ENCODE assay signal across 22 cellular contexts in genomic region chr17:11514981-11515680, GRCh38.
DNase-seq lines count a peak whose midpoint lies in the region; ATAC-seq, FAIRE-seq and TF ChIP-seq lines count a peak whose summit lies in the region.
"Had no signal": no experiment of that assay in that cellular context is flagged by ENCODE, and none has a peak within 500 bp of the region (broad histone marks: within the 10 kb centered on the region; RNA-seq: fewer than 3 reads in every experiment).

No MANE protein-coding gene starts in this region.

- H3K27ac ChIP-seq in H9 (ENCODE audit: insufficient read length, low read depth, low read length) (no peak overlapping the region), H1 (ENCODE audit: low read depth, low read length) (no peak overlapping the region), pancreas (peak overlapping the region in 1 of 4 donors; percentile 27)
- H3K27ac ChIP-seq: BLaER1 treated with 17β-estradiol and CSF1 and Interleukin-3, amounts not matched to agents 10 nM and 100 nM; C4-2B had no signal

- peaks cover 2 to 8% of the 10 kb centered on the region in 2 experiments; a peak in 3 of 4 replicates for H3K4me1 Mint-ChIP-seq in H9
- H3K4me1 Mint-ChIP-seq in activated naive CD8-positive, alpha-beta T cell treated with anti-CD3 and anti-CD28 coated beads for 36 hours: no peaks in the 10 kb centered on the region
- H3K4me1 Mint-ChIP-seq: B cell had no signal

- ATAC-seq in pancreas: peak; percentile 13 to 45 (median 30)
- ATAC-seq: CD8-positive, alpha-beta T cell had no signal

- no peak overlapping the region for H3K4me3 Mint-ChIP-seq in H9
- H3K4me3 Mint-ChIP-seq in activated naive CD8-positive, alpha-beta T cell treated with anti-CD3 and anti-CD28 coated beads for 36 hours: no peak overlapping the region
- H3K4me3 Mint-ChIP-seq: B cell; CD4-positive, alpha-beta T cell; CD8-positive, alpha-beta T cell had no signal

- H3K4me1 ChIP-seq in H9 (ENCODE audit: insufficient read depth, low read length) (peaks cover 2% of the 10 kb centered on the region; the same call in 1 of the 2 replicates), H1 (replicated peaks in 1 of 4; ENCODE audit: control insufficient read depth in 3 of 4, insufficient read depth in 4 of 4, low read length in 3 of 4) (peaks cover 0 to 2% (median 0%) of the 10 kb centered on the region in 4 experiments; a peak in 1 of 7 replicates), pancreas (peaks cover 4 to 17% (median 7%) of the 10 kb centered on the region in 3 donors)
- H3K4me1 ChIP-seq: Caco-2 had no signal

- H3K9me3 ChIP-seq in H9 (ENCODE audit: control insufficient read depth, low read depth, low read length) (no peaks in the 10 kb centered on the region), H1 (ENCODE audit: insufficient read depth in 2 of 2, low read depth in 1 of 2, low read length in 1 of 2) (no peaks in the 10 kb centered on the region), pancreas (no peaks in the 10 kb centered on the region)
- H3K9me3 ChIP-seq: BLaER1 treated with 17β-estradiol and CSF1 and Interleukin-3, amounts not matched to agents 10 nM and 100 nM; Caco-2 had no signal

- CTCF ChIA-PET in H1 (lab: Charles Lee; ENCODE audit: partially characterized antibody): interaction anchor here (0.6 to 1.7 kb wide), 4 partner anchors 21 to 228 kb away, joined by 3 to 6 read pairs (median 3); no protein-coding TSS in a partner anchor

- no peak overlapping the region for H4K5ac ChIP-seq in H9 (ENCODE audit: insufficient read length, low read depth, low read length)
- H4K5ac ChIP-seq in H1 (ENCODE audit: insufficient read length, low read depth, low read length): no peak overlapping the region

- H4K20me1 ChIP-seq in H9 (ENCODE audit: control insufficient read depth, insufficient read depth, insufficient read length): no peaks in the 10 kb centered on the region
- H4K20me1 ChIP-seq in H1 (replicated peaks in 1 of 2; ENCODE audit: control insufficient read depth in 1 of 2, insufficient read depth in 2 of 2, low read length in 2 of 2): no peaks in the 10 kb centered on the region
- H4K20me1 ChIP-seq: BLaER1 treated with 17β-estradiol and CSF1 and Interleukin-3, amounts not matched to agents 10 nM and 100 nM had no signal

- H3K27me3 ChIP-seq in H9 (ENCODE audit: insufficient read depth, low read length) (no peaks in the 10 kb centered on the region), H1 (replicated peaks in 1 of 4; ENCODE audit: control insufficient read depth in 3 of 4, extremely low read depth in 1 of 4, insufficient read depth in 3 of 4, low read length in 3 of 4) (no peaks in the 10 kb centered on the region), pancreas (no peaks in the 10 kb centered on the region)
- H3K27me3 ChIP-seq: BLaER1 treated with 17β-estradiol and CSF1 and Interleukin-3, amounts not matched to agents 10 nM and 100 nM had no signal

- H3K4me3 ChIP-seq in H1 (ENCODE audit: extremely low read depth in 1 of 4, insufficient read depth in 2 of 4, low read depth in 3 of 4, low read length in 4 of 4) (no peak overlapping the region), pancreas (no peak overlapping the region)
- H3K4me3 ChIP-seq: BLaER1 treated with 17β-estradiol and CSF1 and Interleukin-3, amounts not matched to agents 10 nM and 100 nM had no signal

- POLR2A ChIA-PET in H1 (lab: Charles Lee; ENCODE audit: partially characterized antibody): interaction anchor here (0.6 kb wide), 1 partner anchor 45 kb away, joined by 3 read pairs; no protein-coding TSS in a partner anchor

- H3K9ac ChIP-seq in H9 (ENCODE audit: extremely low read depth, insufficient read length, low read length) (no peak overlapping the region), H1 (replicated peaks in 1 of 4; ENCODE audit: extremely low read depth in 1 of 4, low read depth in 3 of 4, low read length in 3 of 4) (no peak overlapping the region)
- H3K9ac ChIP-seq: BLaER1 treated with 17β-estradiol and CSF1 and Interleukin-3, amounts not matched to agents 10 nM and 100 nM had no signal

- no peaks in the 10 kb centered on the region for H3K23me2 ChIP-seq in H9 (ENCODE audit: insufficient read length, low read depth, low read length, poor library complexity, severe bottlenecking)
- H3K23me2 ChIP-seq in H1 (ENCODE audit: low read depth, low read length): no peaks in the 10 kb centered on the region; the same call in 1 of the 2 replicates

- H3K18ac ChIP-seq in H9 (ENCODE audit: insufficient read length, low read depth, low read length) (peak overlapping the region; percentile 6), H1 (ENCODE audit: extremely low read depth, low read length) (no peak overlapping the region)

- H3K9me3 Mint-ChIP-seq in H9: no peaks in the 10 kb centered on the region; a peak in 1 of 5 replicates
- no peaks in the 10 kb centered on the region for H3K9me3 Mint-ChIP-seq in activated naive CD8-positive, alpha-beta T cell treated with anti-CD3 and anti-CD28 coated beads for 36 hours

- no peak for TF ChIP-seq RAD21 in H1 (IDR thresholded peaks at IDR 0.05 in 1 of 2, conservative IDR thresholded peaks at IDR 0.05 in 1 of 2; ENCODE audit: low read depth in 2 of 2, low read length in 2 of 2)

- no peaks in the 10 kb centered on the region for H3K36me3 Mint-ChIP-seq in H9 (ENCODE audit: insufficient read depth in 1 of 3, low read depth in 3 of 3)
- H3K36me3 Mint-ChIP-seq in activated naive CD8-positive, alpha-beta T cell treated with anti-CD3 and anti-CD28 coated beads for 36 hours: no peaks in the 10 kb centered on the region
- H3K36me3 Mint-ChIP-seq: CD8-positive, alpha-beta T cell had no signal

- H3K23ac ChIP-seq in H9 (ENCODE audit: insufficient read length, low read depth, low read length): no peak overlapping the region
- no peak overlapping the region for H3K23ac ChIP-seq in H1 (ENCODE audit: insufficient read length)

- H2AK5ac ChIP-seq in H9 (ENCODE audit: insufficient read length, low read length) (no peak overlapping the region), H1 (ENCODE audit: low read depth, low read length) (no peak overlapping the region)

- TF ChIP-seq CTCF in H9 (conservative IDR thresholded peaks at IDR 0.05) (no peak), H1 (IDR thresholded peaks at IDR 0.05; ENCODE audit: control extremely low read depth in 1 of 3, insufficient read depth in 1 of 3, low read depth in 1 of 3, low read length in 3 of 3) (no peak), pancreas (IDR thresholded peaks at IDR 0.05) (no peak)

- H3K36me3 ChIP-seq in H1 (ENCODE audit: control insufficient read depth in 2 of 4, insufficient read depth in 4 of 4, low read length in 3 of 4) (no peaks in the 10 kb centered on the region), pancreas (no peaks in the 10 kb centered on the region)
- H3K36me3 ChIP-seq: BLaER1 treated with 17β-estradiol and CSF1 and Interleukin-3, amounts not matched to agents 10 nM and 100 nM had no signal

- no peak overlapping the region for H3K27ac Mint-ChIP-seq in H9
- H3K27ac Mint-ChIP-seq in activated naive CD8-positive, alpha-beta T cell treated with anti-CD3 and anti-CD28 coated beads for 36 hours: no peak overlapping the region
- H3K27ac Mint-ChIP-seq: B cell; CD4-positive, alpha-beta T cell; CD8-positive, alpha-beta T cell had no signal

- H2BK15ac ChIP-seq in H9 (ENCODE audit: low read depth, low read length): no peak overlapping the region
- H2BK15ac ChIP-seq in H1 (ENCODE audit: low read length): no peak overlapping the region

- H3K27me3 Mint-ChIP-seq in H9 (ENCODE audit: low read depth): peaks cover 5% of the 10 kb centered on the region
- no peaks in the 10 kb centered on the region for H3K27me3 Mint-ChIP-seq in activated naive CD8-positive, alpha-beta T cell treated with anti-CD3 and anti-CD28 coated beads for 36 hours
- H3K27me3 Mint-ChIP-seq: B cell; CD4-positive, alpha-beta T cell had no signal

- no peak overlapping the region for H3T11ph ChIP-seq in H9 (ENCODE audit: low read length)

- H2BK20ac ChIP-seq in H9 (ENCODE audit: low read depth, low read length, poor library complexity, severe bottlenecking) (no peak overlapping the region), H1 (ENCODE audit: low read length) (no peak overlapping the region)

- H3K79me1 ChIP-seq in H9 (ENCODE audit: insufficient read depth, low read depth, low read length, poor library complexity, severe bottlenecking): no peaks in the 10 kb centered on the region
- H3K79me1 ChIP-seq in H1 (ENCODE audit: low read depth, low read length): no peaks in the 10 kb centered on the region

- no CpG with 5 or more reads among the region's 4 CpGs for WGBS in H9 (ENCODE audit: extremely low coverage, insufficient read length, low lambda C conversion rate)
- 84% methylated on average over 4 of the region's 4 CpGs; no CpG with 5 or more reads in 1 of the 2 experiments for WGBS in H1 (ENCODE audit: extremely low coverage in 1 of 2, insufficient coverage in 1 of 2, insufficient read length in 1 of 2, insufficient replicate concordance in 2 of 2, low coverage in 1 of 2, low lambda C conversion rate in 2 of 2, missing lambda C conversion rate in 1 of 2), 2 experiments
- 81 to 86% methylated on average over 4 of the region's 4 CpGs for WGBS in pancreas, 2 donors

- FAIRE-seq in H1 (lab: Jason Lieb, UNC): no peak
- FAIRE-seq in pancreas (lab: Jason Lieb, UNC): no peak
- FAIRE-seq: A204.1, D721Med, G401.6, GM12891, GM19239 had no signal

- no peak for TF ChIP-seq POLR2A in H1 (IDR thresholded peaks at IDR 0.05; ENCODE audit: control extremely low read depth in 1 of 2, low read depth in 2 of 2, low read length in 2 of 2)

- H2BK12ac ChIP-seq in H9 (ENCODE audit: insufficient read length, low read depth, low read length) (no peak overlapping the region), H1 (ENCODE audit: low read depth, low read length) (no peak overlapping the region)

- H3K4ac ChIP-seq in H9 (ENCODE audit: low read depth, low read length): no peak overlapping the region
- H3K4ac ChIP-seq in H1 (replicated peaks; ENCODE audit: insufficient read length, low read depth, low read length): no peak overlapping the region

- no peak overlapping the region for H4K91ac ChIP-seq in H9 (ENCODE audit: insufficient read length, low read depth, low read length)
- no peak overlapping the region for H4K91ac ChIP-seq in H1 (replicated peaks; ENCODE audit: insufficient read length, low read length)

- H3K79me2 ChIP-seq in H9 (ENCODE audit: insufficient read depth, low read length): no peaks in the 10 kb centered on the region
- H3K79me2 ChIP-seq in H1 (ENCODE audit: control insufficient read depth in 1 of 2, insufficient read depth in 2 of 2, low read length in 2 of 2): no peaks in the 10 kb centered on the region

- H2AFZ ChIP-seq in H9 (ENCODE audit: low read length): no peak overlapping the region
- H2AFZ ChIP-seq in H1 (ENCODE audit: low read length): 0 out of 2 replicates have a peak overlapping the region, but pooled peaks have one; percentile 15

- no peak overlapping the region for H3K4me2 ChIP-seq in H9 (ENCODE audit: insufficient read depth, insufficient read length, low read length)
- no peak overlapping the region; a peak in 1 of 4 replicates for H3K4me2 ChIP-seq in H1 (ENCODE audit: insufficient read depth in 1 of 2, low read depth in 2 of 2, low read length in 2 of 2)

- H2BK120ac ChIP-seq in H9 (ENCODE audit: low read depth, low read length, poor library complexity, severe bottlenecking) (no peak overlapping the region), H1 (replicated peaks; ENCODE audit: low read depth, low read length) (no peak overlapping the region)

- TF ChIP-seq EP300 in H1 (IDR thresholded peaks at IDR 0.05; ENCODE audit: borderline replicate concordance in 1 of 2, low read depth in 2 of 2, low read length in 2 of 2): no peak

- no peak overlapping the region for H2BK5ac ChIP-seq in H9 (ENCODE audit: insufficient read length, low read length)
- no peak overlapping the region for H2BK5ac ChIP-seq in H1 (ENCODE audit: low read depth, low read length)

- intact Hi-C loops in pancreas (cut with DNase I): loop anchor here in 1 of 3 donors (10.0 kb wide), 1 partner anchor 70 kb away; no protein-coding TSS in a partner anchor

- no peak overlapping the region; the same call in 1 of the 2 replicates for H3K14ac ChIP-seq in H9 (ENCODE audit: insufficient read depth, low read length)
- no peak overlapping the region for H3K14ac ChIP-seq in H1 (ENCODE audit: insufficient read length)

- DNase-seq in H9 (no peak), H1 (ENCODE audit: low read depth in 1 of 2, low spot score in 2 of 2) (no peak), pancreas (no peak), putamen (ENCODE audit: low spot score) (no peak), NK-92 (lab: John Stamatoyannopoulos, UW; ENCODE audit: unreplicated experiment) (no peak)
- DNase-seq in activated naive CD8-positive, alpha-beta T cell treated with anti-CD3 and anti-CD28 coated beads for 36 hours: no peak
- DNase-seq: 8988T; AML-193; Caco-2; Calu3; CD4-positive, alpha-beta T cell; CD8-positive, alpha-beta T cell; DMS79 treated with DMSO at 0.1 percent for 48 hours; GF-D8 had no signal

- H3K56ac ChIP-seq in H9 (ENCODE audit: insufficient read length, low read depth, low read length): no peak overlapping the region
- no peak overlapping the region for H3K56ac ChIP-seq in H1 (replicated peaks; ENCODE audit: insufficient read length, low read depth, low read length)

- H4K8ac ChIP-seq in H9 (replicated peaks; ENCODE audit: insufficient read length, low read depth, low read length): peak overlapping the region; percentile 90
- H4K8ac ChIP-seq in H1 (ENCODE audit: extremely low read depth, insufficient read depth, low read length): no peak overlapping the region
